In the genomic region with DNA sequence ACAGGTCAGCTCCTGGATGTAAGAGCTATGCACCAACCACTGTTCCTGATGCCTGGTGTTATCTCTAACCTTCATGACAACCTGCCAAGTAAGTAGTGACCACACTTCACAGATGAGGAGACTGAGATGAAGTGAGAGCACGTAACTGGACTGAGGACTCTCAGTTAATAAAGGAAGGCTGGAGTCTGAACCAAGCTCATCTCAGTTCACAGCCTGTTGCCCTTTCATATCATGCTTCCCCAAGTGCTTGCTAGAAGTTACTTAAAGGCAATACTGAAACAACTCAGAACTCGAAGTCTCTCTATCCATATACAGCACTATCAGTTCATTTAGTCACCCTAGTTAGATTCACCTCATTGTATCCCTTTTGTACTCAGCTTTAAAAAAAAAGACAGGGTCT, we compare ENCODE assay signal across 1 cellular context.
TF ChIP-seq lines count a peak whose summit lies in the region.

No MANE protein-coding gene starts in this region.

TF ChIP-seq in GM12878, 131 proteins besides CTCF, POLR2A, EP300 and RAD21 (continued from another document):
- TF ChIP-seq ZBTB11 (CRISPR knock-in tag; IDR thresholded peaks at IDR 0.05): no peak
- TF ChIP-seq FOXK2 (IDR thresholded peaks at IDR 0.05): no peak
- TF ChIP-seq ZNF24 (IDR thresholded peaks at IDR 0.05): peak; percentile 79; the same call in 1 of the 2 replicates
- no peak for TF ChIP-seq KLF5 (IDR thresholded peaks at IDR 0.05; ENCODE audit: partially characterized antibody)
